Comparison of ENCODE assay signal across 13 cellular contexts in genomic region chrX:13432776-13433605, GRCh38.
DNase-seq lines count a peak whose midpoint lies in the region; ATAC-seq and TF ChIP-seq lines count a peak whose summit lies in the region.
"Had no signal": no experiment of that assay in that cellular context is flagged by ENCODE, and none has a peak within 500 bp of the region (broad histone marks: within the 10 kb centered on the region; RNA-seq: fewer than 3 reads in every experiment).

No MANE protein-coding gene starts in this region.

- ATAC-seq in activated T-cell treated with anti-CD3 and anti-CD28 coated beads, Interleukin-2, amount 50 U/mL, for 72 hours (replicated peaks in 1 of 2) = no peak
- ATAC-seq: K562 had no signal

- H3K27ac ChIP-seq in vagina = peak overlapping the region; percentile 65

- peaks cover 23% of the 10 kb centered on the region for H3K4me1 ChIP-seq in vagina

- TF ChIP-seq CTCF in vagina (IDR thresholded peaks at IDR 0.05) (no peak), CD14-positive monocyte (IDR thresholded peaks at IDR 0.05) (no peak)

- H3K36me3 ChIP-seq in MG63 (no peaks in the 10 kb centered on the region), vagina (no peaks in the 10 kb centered on the region)
- H3K36me3 ChIP-seq: tibial nerve had no signal

- no peak overlapping the region for H3K27ac Mint-ChIP-seq in activated T-cell treated with anti-CD3 and anti-CD28 coated beads, Interleukin-2, amount 50 U/mL, for 72 hours
- no peak overlapping the region for H3K27ac Mint-ChIP-seq in CD14-positive monocyte

- H3K27me3 ChIP-seq in MG63 (no peaks in the 10 kb centered on the region), vagina (no peaks in the 10 kb centered on the region)

- DNase-seq in MG63 (peak; percentile 84), dedifferentiated amniotic fluid mesenchymal stem cell (ENCODE audit: extremely low spot score) (peak; percentile 15), lung microvascular endothelial cell (ENCODE audit: low read depth in 2 of 2) (peak; percentile 9 to 75), vagina (ENCODE audit: extremely low spot score in 2 of 2) (no peak), cerebellum (ENCODE audit: low spot score) (no peak), CD14-positive monocyte (ENCODE audit: low spot score) (no peak)
- no peak for DNase-seq in activated T-cell treated with anti-CD3 and anti-CD28 coated beads, Interleukin-2, amount 50 U/mL, for 72 hours
- DNase-seq: activated CD4-positive, alpha-beta T cell treated with anti-CD3 and anti-CD28 coated beads for 1 hour; activated effector memory CD4-positive, alpha-beta T cell treated with Interleukin-2 at 50 U/mL for 16 hours; GOT3; NCI-H2171 had no signal

- TF ChIP-seq POLR2A in vagina (IDR thresholded peaks at IDR 0.05) = no peak

- intact Hi-C loops in vagina (cut with DNase I) (no loop called here), CD14-positive monocyte (cut with micrococcal nuclease) (no loop called here)

- H3K4me3 ChIP-seq in MG63 (no peak overlapping the region), vagina (no peak overlapping the region)
- H3K4me3 ChIP-seq: K562, tibial nerve had no signal

- peaks cover 0 to 1% of the 10 kb centered on the region in 2 donors for H3K9me3 Mint-ChIP-seq in activated T-cell treated with anti-CD3 and anti-CD28 coated beads, Interleukin-2, amount 50 U/mL, for 72 hours
- H3K9me3 Mint-ChIP-seq in CD14-positive monocyte = peaks cover 0 to 5% (median 0%) of the 10 kb centered on the region in 7 donors

- peaks cover 7% of the 10 kb centered on the region for H3K4me1 Mint-ChIP-seq in activated T-cell treated with anti-CD3 and anti-CD28 coated beads, Interleukin-2, amount 50 U/mL, for 72 hours (ENCODE audit: low read depth)
- H3K4me1 Mint-ChIP-seq in CD14-positive monocyte = no peaks in the 10 kb centered on the region

- peaks cover 9% of the 10 kb centered on the region for H3K27me3 Mint-ChIP-seq in activated T-cell treated with anti-CD3 and anti-CD28 coated beads, Interleukin-2, amount 50 U/mL, for 72 hours (ENCODE audit: low read depth)
- H3K27me3 Mint-ChIP-seq in CD14-positive monocyte (ENCODE audit: low read depth in 3 of 3) = peaks cover 0 to 12% (median 0%) of the 10 kb centered on the region in 3 donors

- no peaks in the 10 kb centered on the region for H3K36me3 Mint-ChIP-seq in activated T-cell treated with anti-CD3 and anti-CD28 coated beads, Interleukin-2, amount 50 U/mL, for 72 hours (ENCODE audit: insufficient read depth in 2 of 2)
- H3K36me3 Mint-ChIP-seq in CD14-positive monocyte = no peaks in the 10 kb centered on the region

- peaks cover 2% of the 10 kb centered on the region for H3K9me3 ChIP-seq in MG63
- no peaks in the 10 kb centered on the region for H3K9me3 ChIP-seq in vagina
- H3K9me3 ChIP-seq: tibial nerve had no signal

- no peak overlapping the region for H3K4me3 Mint-ChIP-seq in activated T-cell treated with anti-CD3 and anti-CD28 coated beads, Interleukin-2, amount 50 U/mL, for 72 hours
- no peak overlapping the region for H3K4me3 Mint-ChIP-seq in CD14-positive monocyte

Comparison
In these comparisons a context has a peak if more than half of its experiments do, and no peak if none do; other contexts are left out.
1. DNase-seq: peak in MG63 (single experiment), dedifferentiated amniotic fluid mesenchymal stem cell (single experiment) and lung microvascular endothelial cell (2 of 2); none in vagina (0 of 2), cerebellum (single experiment), activated T-cell treated with anti-CD3 and anti-CD28 coated beads, Interleukin-2, amount 50 U/mL, for 72 hours (0 of 2) and CD14-positive monocyte (single experiment).